In genomic region chr22:39115570-39115969, GRCh38 we compare ENCODE assay signal across 1 cellular context.
TF ChIP-seq lines count a peak whose summit lies in the region.

No MANE protein-coding gene starts in this region.

TF ChIP-seq in GM12878, 131 proteins besides CTCF, POLR2A, EP300 and RAD21:
- TF ChIP-seq NFIC (IDR thresholded peaks at IDR 0.05; ENCODE audit: low read depth, low read length) (0 out of 2 replicates have a peak, but pooled peaks have one; percentile 2), MXI1 (IDR thresholded peaks at IDR 0.05; ENCODE audit: low read depth, low read length) (no peak)
